Comparison of ENCODE assay signal across 11 cellular contexts in genomic region chr6:149861603-149862423, GRCh38. TPM values are rescaled to one million over a fixed set of nuclear protein-coding genes. Genes with fewer than 3 reads are reported as not detected.
DNase-seq lines count a peak whose midpoint lies in the region; ATAC-seq and TF ChIP-seq lines count a peak whose summit lies in the region.
"Had no signal": no experiment of that assay in that cellular context is flagged by ENCODE, and none has a peak within 500 bp of the region (broad histone marks: within the 10 kb centered on the region; RNA-seq: fewer than 3 reads in every experiment).

No MANE protein-coding gene starts in this region.

- no peak overlapping the region for H3K27ac Mint-ChIP-seq in endodermal cell

- H3K36me3 ChIP-seq in mammary epithelial cell (ENCODE audit: insufficient read depth, low read length) = no peaks in the 10 kb centered on the region
- no peaks in the 10 kb centered on the region for H3K36me3 ChIP-seq in endodermal cell (ENCODE audit: control insufficient read depth, insufficient read depth, low read length)
- H3K36me3 ChIP-seq: Peyer's patch had no signal

- peaks cover 25% of the 10 kb centered on the region for H3K4me1 ChIP-seq in mammary epithelial cell (ENCODE audit: insufficient read depth, low read length)
- no peaks in the 10 kb centered on the region for H3K4me1 ChIP-seq in endodermal cell (ENCODE audit: control insufficient read depth, insufficient read depth, low read length)

- H2AFZ ChIP-seq in mammary epithelial cell (ENCODE audit: low read depth, low read length) = no peak overlapping the region

- dilution Hi-C loops in mammary epithelial cell (cut with HindIII; ENCODE audit: low sequenced_read_pairs) = no loop called here

- H3K4me1 Mint-ChIP-seq in endodermal cell = peaks cover 15% of the 10 kb centered on the region

- H3K9me3 ChIP-seq in mammary epithelial cell (replicated peaks; ENCODE audit: insufficient read depth, low read length) (no peaks in the 10 kb centered on the region), endodermal cell (ENCODE audit: control insufficient read depth, low read length) (no peaks in the 10 kb centered on the region)
- H3K9me3 ChIP-seq: Peyer's patch had no signal

- no peaks in the 10 kb centered on the region for H3K36me3 Mint-ChIP-seq in endodermal cell (ENCODE audit: low read depth)

- H3K4me3 Mint-ChIP-seq in endodermal cell = no peak overlapping the region

- peak overlapping the region; percentile 39 to 69 (median 57) for H3K4me3 ChIP-seq in mammary epithelial cell (replicated peaks in 1 of 3; ENCODE audit: insufficient read depth in 1 of 3, low read depth in 2 of 3, low read length in 3 of 3)
- H3K4me3 ChIP-seq in endodermal cell (ENCODE audit: low read length) = no peak overlapping the region

- H3K27me3 ChIP-seq in mammary epithelial cell (ENCODE audit: insufficient read depth, low read length) (no peaks in the 10 kb centered on the region), endodermal cell (ENCODE audit: control insufficient read depth, insufficient read depth, low read length, poor library complexity, severe bottlenecking) (peaks cover 53% of the 10 kb centered on the region)
- H3K27me3 ChIP-seq: Peyer's patch had no signal

- H3K79me2 ChIP-seq in mammary epithelial cell (ENCODE audit: insufficient read depth, low read length) = peaks cover 53% of the 10 kb centered on the region

- no peaks in the 10 kb centered on the region for H4K20me1 ChIP-seq in mammary epithelial cell (ENCODE audit: insufficient read depth, low read length)

- in situ Hi-C loops in mammary epithelial cell (cut with MboI; ENCODE audit: low sequenced_read_pairs in 2 of 2) = no loop called here

- DNase-seq in HCEC 1CT (peak; percentile 36), mammary epithelial cell (no peak), myocyte (ENCODE audit: low read depth) (peak; percentile 25), endodermal cell (no peak), NOMO-1 (lab: John Stamatoyannopoulos, UW; ENCODE audit: unreplicated experiment in 2 of 2) (no peak)
- DNase-seq in stimulated activated CD4-positive, alpha-beta T cell treated with anti-CD3 and anti-CD28 coated beads, Interleukin-15, amount 100 ng/mL, for 24 hours = no peak
- DNase-seq: activated CD4-positive, alpha-beta T cell treated with anti-CD3 and anti-CD28 coated beads, Interleukin-2, amount 50 U/mL, for 1 hour; caudate nucleus; Peyer's patch had no signal

- no peaks in the 10 kb centered on the region for H3K9me3 Mint-ChIP-seq in endodermal cell

- 93% methylated on average over 14 of the region's 14 CpGs for WGBS in mammary epithelial cell (ENCODE audit: low coverage, missing lambda C conversion rate)
- WGBS in endodermal cell (ENCODE audit: insufficient coverage in 1 of 2, insufficient read length in 1 of 2), 2 experiments = 86 to 89% methylated on average over 12 to 14 of the region's 14 CpGs

- CTCF ChIA-PET in mammary epithelial cell (lab: Charles Lee; ENCODE audit: low non-redundant PET) = no interaction called here

- H3K9ac ChIP-seq in mammary epithelial cell (ENCODE audit: insufficient read depth, low read length) = peak overlapping the region; percentile 79
- no peak overlapping the region for H3K9ac ChIP-seq in endodermal cell (ENCODE audit: extremely low read depth, low read length, poor library complexity, severe bottlenecking)

- intact Hi-C loops in mammary epithelial cell (cut with micrococcal nuclease) = loop anchor here (10.0 kb wide), 1 partner anchor 297 kb away; the partner anchor contains the start of gene GINM1

- ATAC-seq in HG03378 (IDR thresholded peaks at IDR 0.05; ENCODE audit: unreplicated experiment) = no peak

- peak overlapping the region; percentile 96 for H3K4me2 ChIP-seq in mammary epithelial cell (ENCODE audit: insufficient read depth, low read depth, low read length)

- no peak for TF ChIP-seq CTCF in C4-2B (conservative IDR thresholded peaks at IDR 0.05)
- no peak for TF ChIP-seq CTCF in mammary epithelial cell (conservative IDR thresholded peaks at IDR 0.05 in 1 of 2, IDR thresholded peaks at IDR 0.05 in 1 of 2; ENCODE audit: extremely low read depth in 1 of 2, insufficient read depth in 1 of 2, low read depth in 1 of 2, low read length in 2 of 2)
- TF ChIP-seq CTCF in endodermal cell (conservative IDR thresholded peaks at IDR 0.05) = no peak

- BruUV-seq in mammary epithelial cell (replicated peaks; lab: Mats Ljungman, UMichigan) = no TSS peak

- H3K27me3 Mint-ChIP-seq in endodermal cell (ENCODE audit: insufficient read depth) = peaks cover 46% of the 10 kb centered on the region

- peak overlapping the region; percentile 90; the same call in 1 of the 2 replicates for H3K27ac ChIP-seq in C4-2B
- H3K27ac ChIP-seq in mammary epithelial cell (ENCODE audit: insufficient read depth, low read depth, low read length) = peak overlapping the region; percentile 87
- no peak overlapping the region for H3K27ac ChIP-seq in endodermal cell (ENCODE audit: low read depth, low read length)

RNA-seq across cellular contexts. Expression of gene LRP11, which starts 2.3 kb away (rescaled TPM):
- total RNA-seq in mammary epithelial cell (10 to 100 TPM; 67.5 to 71.3 TPM), myocyte (53.2 and 62.7 TPM in 2 replicates), endodermal cell (1 to 10 TPM; 3.6 to 6.0 TPM)
- 35.9 TPM for polyA plus RNA-seq in mammary epithelial cell
- 57.5 TPM for polyA minus RNA-seq in mammary epithelial cell
- 19.7 TPM for polyA plus RNA-seq in myocyte (2012)
- polyA plus RNA-seq in endodermal cell (2013, experiment 1 of 2) = 14.1 TPM
- polyA plus RNA-seq in endodermal cell (2013, experiment 2 of 2) = 13.2 TPM

RNA-seq across cellular contexts. Expression of gene RAET1E, which starts 36.1 kb away (rescaled TPM):
- total RNA-seq in mammary epithelial cell = 10 to 100 TPM in 1 of 2 donors, 1 to 10 TPM in 1; 9.2 to 15.0 TPM
- 18.5 TPM for polyA plus RNA-seq in mammary epithelial cell
- not detected for polyA minus RNA-seq in mammary epithelial cell
- total RNA-seq in myocyte = 4.1 and 6.8 TPM in 2 replicates
- 4.8 TPM for polyA plus RNA-seq in myocyte (2012)
- total RNA-seq in endodermal cell = not detected
- not detected for polyA plus RNA-seq in endodermal cell (2013, experiment 1 of 2)
- polyA plus RNA-seq in endodermal cell (2013, experiment 2 of 2) = not detected
- total RNA-seq: Peyer's patch had no signal

Comparison
In these comparisons a context has a peak if more than half of its experiments do, and no peak if none do; other contexts are left out.
1. DNase-seq: peak in HCEC 1CT (single experiment) and myocyte (single experiment); none in mammary epithelial cell (single experiment), endodermal cell (single experiment), stimulated activated CD4-positive, alpha-beta T cell treated with anti-CD3 and anti-CD28 coated beads, Interleukin-15, amount 100 ng/mL, for 24 hours (single experiment) and NOMO-1 (0 of 2).